Comparison of ENCODE assay signal across 1 cellular context in genomic region chr10:104253106-104253505, GRCh38.
A peak's percentile ranks its signal among the peaks of the same experiment; 100 is the strongest.
TF ChIP-seq lines count a peak whose summit lies in the region.

No MANE protein-coding gene starts in this region.

TF ChIP-seq in HepG2, 621 proteins besides CTCF, POLR2A, EP300 and RAD21 (continued from another document and continues in another):
- no peak for TF ChIP-seq WIZ (CRISPR knock-in tag; IDR thresholded peaks at IDR 0.05)
- peak; percentile 73; the same call in 1 of the 2 replicates for TF ChIP-seq NFIC (IDR thresholded peaks at IDR 0.05; ENCODE audit: low read length)
- TF ChIP-seq MYPOP (CRISPR knock-in tag; IDR thresholded peaks at IDR 0.05), result no peak
- TF ChIP-seq ZBED4 (CRISPR knock-in tag; IDR thresholded peaks at IDR 0.05; ENCODE audit: borderline replicate concordance), result peak; percentile 66; the same call in 1 of the 2 replicates
- TF ChIP-seq KLF11 (CRISPR knock-in tag; IDR thresholded peaks at IDR 0.05), result no peak
- no peak for TF ChIP-seq GPN1 (CRISPR knock-in tag; IDR thresholded peaks at IDR 0.05; ENCODE audit: borderline replicate concordance)
- TF ChIP-seq ZBTB34 (CRISPR knock-in tag; IDR thresholded peaks at IDR 0.05), result peak; percentile 87
- no peak for TF ChIP-seq ZMYM2 (CRISPR knock-in tag; IDR thresholded peaks at IDR 0.05)
- TF ChIP-seq ESRRA (CRISPR knock-in tag; IDR thresholded peaks at IDR 0.05; ENCODE audit: low read depth), result no peak
- no peak for TF ChIP-seq SMYD3 (CRISPR knock-in tag; IDR thresholded peaks at IDR 0.05)
- no peak for TF ChIP-seq NFAT5 (CRISPR knock-in tag; IDR thresholded peaks at IDR 0.05)
- TF ChIP-seq ARID5B (CRISPR knock-in tag; IDR thresholded peaks at IDR 0.05), result peak; percentile 94
- 0 out of 2 replicates have a peak, but pooled peaks have one; percentile 46 for TF ChIP-seq KLF12 (CRISPR knock-in tag; IDR thresholded peaks at IDR 0.05; ENCODE audit: borderline replicate concordance)
- TF ChIP-seq TCF7 (IDR thresholded peaks at IDR 0.05; ENCODE audit: low read depth), result peak; percentile 80
- TF ChIP-seq ATF1 (CRISPR knock-in tag; IDR thresholded peaks at IDR 0.05), result peak; percentile 54; the same call in 1 of the 2 replicates
- no peak for TF ChIP-seq ZNF124 (CRISPR knock-in tag; IDR thresholded peaks at IDR 0.05)
- no peak for TF ChIP-seq ZNF841 (CRISPR knock-in tag; IDR thresholded peaks at IDR 0.05; ENCODE audit: borderline replicate concordance)
- TF ChIP-seq ZNF580 (CRISPR knock-in tag; IDR thresholded peaks at IDR 0.05; ENCODE audit: borderline replicate concordance, low read depth), result no peak
- peak; percentile 43; the same call in 1 of the 2 replicates for TF ChIP-seq POGZ (CRISPR knock-in tag; IDR thresholded peaks at IDR 0.05)
- TF ChIP-seq TBX2 (CRISPR knock-in tag; IDR thresholded peaks at IDR 0.05; ENCODE audit: borderline replicate concordance), result peak; percentile 96
- no peak for TF ChIP-seq MXD4 (CRISPR knock-in tag; IDR thresholded peaks at IDR 0.05)
- TF ChIP-seq ZNF549 (CRISPR knock-in tag; IDR thresholded peaks at IDR 0.05), result no peak
- TF ChIP-seq POLR2AphosphoS5 (IDR thresholded peaks at IDR 0.05; ENCODE audit: low read depth, low read length), result 0 out of 2 replicates have a peak, but pooled peaks have one; percentile 24
- no peak for TF ChIP-seq ZNF878 (CRISPR knock-in tag; IDR thresholded peaks at IDR 0.05)
- TF ChIP-seq FOXP1 (IDR thresholded peaks at IDR 0.05), result no peak
- peak; percentile 87 for TF ChIP-seq FOXP1 (CRISPR knock-in tag; IDR thresholded peaks at IDR 0.05)
- TF ChIP-seq TFAP4 (IDR thresholded peaks at IDR 0.05; ENCODE audit: borderline replicate concordance, low read depth), result peak; percentile 58; the same call in 1 of the 2 replicates
- TF ChIP-seq HNRNPK (IDR thresholded peaks at IDR 0.05; ENCODE audit: low read depth, low read length, poor library complexity, severe bottlenecking), result no peak
- no peak for TF ChIP-seq RORA (CRISPR knock-in tag; IDR thresholded peaks at IDR 0.05)
- peak; percentile 84 for TF ChIP-seq TEAD3 (CRISPR knock-in tag; optimal IDR thresholded peaks at IDR 0.05; ENCODE audit: borderline replicate concordance)
- TF ChIP-seq DNMT3B (CRISPR knock-in tag; conservative IDR thresholded peaks at IDR 0.05), result no peak
- 0 out of 2 replicates have a peak, but pooled peaks have one; percentile 59 for TF ChIP-seq FOXK2 (IDR thresholded peaks at IDR 0.05)
- TF ChIP-seq PPARG (CRISPR knock-in tag; conservative IDR thresholded peaks at IDR 0.05), result peak; percentile 82
- TF ChIP-seq SMC3 (IDR thresholded peaks at IDR 0.05; ENCODE audit: low read length), result no peak
- TF ChIP-seq ZNF660 (CRISPR knock-in tag; IDR thresholded peaks at IDR 0.05; ENCODE audit: borderline replicate concordance, low read depth), result no peak
- TF ChIP-seq KDM5A (IDR thresholded peaks at IDR 0.05; ENCODE audit: borderline replicate concordance, low read length), result no peak; the same call in 1 of the 2 replicates
- no peak for TF ChIP-seq ZFP41 (CRISPR knock-in tag; IDR thresholded peaks at IDR 0.05; ENCODE audit: borderline replicate concordance)
- TF ChIP-seq ZNF354B (CRISPR knock-in tag; IDR thresholded peaks at IDR 0.05), result no peak
- no peak for TF ChIP-seq POGK (CRISPR knock-in tag; conservative IDR thresholded peaks at IDR 0.05)
- no peak for TF ChIP-seq ZBTB8A (CRISPR knock-in tag; IDR thresholded peaks at IDR 0.05; ENCODE audit: borderline replicate concordance, low read depth)
